In the genomic region with DNA sequence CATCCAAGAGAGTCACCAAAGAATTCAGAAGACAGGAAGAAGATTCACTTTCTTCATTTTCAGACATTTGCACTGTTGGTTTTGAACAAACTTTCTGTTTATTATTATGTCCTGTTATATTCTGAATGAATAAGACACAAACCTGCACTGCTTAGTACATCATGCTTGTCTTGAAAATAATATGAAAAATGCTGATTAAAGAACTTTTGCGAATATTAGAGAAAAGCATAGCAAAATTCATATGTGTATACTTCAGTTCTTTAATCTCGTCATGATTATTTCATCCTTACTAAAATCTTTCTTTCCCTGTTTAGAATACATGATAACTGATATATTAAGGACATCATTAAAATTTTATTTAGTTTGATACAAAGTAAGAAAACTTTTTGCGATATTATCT, we compare ENCODE assay signal across 27 cellular contexts.
"Had no signal": no experiment of that assay in that cellular context is flagged by ENCODE, and none has a peak within 500 bp of the region (broad histone marks: within the 10 kb centered on the region; RNA-seq: fewer than 3 reads in every experiment).

No MANE protein-coding gene starts in this region.

- DNase-seq: colonic mucosa; cortex of kidney; effector CD8-positive, alpha-beta T cell; effector memory CD8-positive, alpha-beta T cell; endodermal cell; erythroblast; esophagus squamous epithelium; foreskin fibroblast; foreskin melanocyte; gastrocnemius medialis; glutamatergic neuron; head of caudate nucleus; heart right ventricle; hypothalamus; immature natural killer cell; islet precursor cell; left cardiac atrium; left lung; left ventricle myocardium superior; lower lobe of right lung; mesenchymal stem cell; mucosa of descending colon; naive B cell; naive thymus-derived CD8-positive, alpha-beta T cell had no signal

- H3K27me3 ChIP-seq: colonic mucosa, esophagus squamous epithelium, gastrocnemius medialis, heart right ventricle, left lung had no signal

- H3K36me3 ChIP-seq: colonic mucosa, esophagus squamous epithelium, gastrocnemius medialis, heart right ventricle, left lung, lower lobe of right lung had no signal

- ATAC-seq: effector memory CD8-positive, alpha-beta T cell; esophagus mucosa; gastrocnemius medialis; heart right ventricle; left cardiac atrium; left lung; left ventricle myocardium superior; lower lobe of right lung; mucosa of descending colon; naive thymus-derived CD8-positive, alpha-beta T cell had no signal

- H3K4me3 ChIP-seq: colonic mucosa, esophagus squamous epithelium, gastrocnemius medialis, heart right ventricle, left lung, lower lobe of right lung, mucosa of descending colon had no signal

- H3K4me1 ChIP-seq: colonic mucosa, esophagus squamous epithelium, gastrocnemius medialis, heart right ventricle, left lung, lower lobe of right lung had no signal

- H3K27ac ChIP-seq: colonic mucosa, epithelial cell of prostate, esophagus squamous epithelium, gastrocnemius medialis, heart right ventricle, left lung, lower lobe of right lung had no signal

- FAIRE-seq: endometrium had no signal

- H3K9me3 ChIP-seq: colonic mucosa, esophagus squamous epithelium, gastrocnemius medialis, lower lobe of right lung, mucosa of descending colon had no signal
